Comparison of ENCODE assay signal across 8 cellular contexts in genomic region chr15:69713726-69714559, GRCh38.
DNase-seq lines count a peak whose midpoint lies in the region; ATAC-seq and TF ChIP-seq lines count a peak whose summit lies in the region.

No MANE protein-coding gene starts in this region.

- no peak overlapping the region for H3K18ac ChIP-seq in neuronal stem cell (ENCODE audit: low read length)

- H3K14ac ChIP-seq in neuronal stem cell (ENCODE audit: low read length): no peak overlapping the region

- peak; percentile 55 for DNase-seq in activated CD4-positive, alpha-beta T cell treated with anti-CD3 and anti-CD28 coated beads, Interleukin-2, amount 50 U/mL, for 1 hour
- DNase-seq in natural killer cell (peak; percentile 65), DMS114 treated with DMSO at 0.1 percent for 48 hours (lab: John Stamatoyannopoulos, UW; ENCODE audit: unreplicated experiment) (no peak), neuronal stem cell (ENCODE audit: low spot score) (no peak), H7 (no peak), posterior vena cava (ENCODE audit: low spot score) (no peak)

- no peak overlapping the region for H3K4ac ChIP-seq in neuronal stem cell (ENCODE audit: low read length)

- peak overlapping the region; percentile 87 to 90 for H3K27ac Mint-ChIP-seq in natural killer cell

- intact Hi-C loops in natural killer cell (cut with micrococcal nuclease): loop anchor here (1.0 to 10.0 kb wide), 7 partner anchors 41 to 778 kb away; no protein-coding TSS in a partner anchor
- intact Hi-C loops in posterior vena cava (cut with DNase I): no loop called here

- no peaks in the 10 kb centered on the region for H3K4me1 ChIP-seq in neuronal stem cell (ENCODE audit: control insufficient read depth in 2 of 2, insufficient read depth in 1 of 2, low read depth in 1 of 2, low read length in 2 of 2)

- no peak overlapping the region for H3K27ac ChIP-seq in neuronal stem cell (replicated peaks; ENCODE audit: low read length)

- no peaks in the 10 kb centered on the region for H3K27me3 ChIP-seq in neuronal stem cell (ENCODE audit: control insufficient read depth in 3 of 3, insufficient read depth in 3 of 3, low read depth in 1 of 3, low read length in 3 of 3)
- no peaks in the 10 kb centered on the region for H3K27me3 ChIP-seq in H7 (ENCODE audit: control insufficient read depth, insufficient read depth, low read length)

- no CpG with 5 or more reads among the region's 9 CpGs for WGBS in neuronal stem cell (ENCODE audit: extremely low coverage in 2 of 2, insufficient read length in 2 of 2, insufficient replicate concordance in 1 of 2), 2 donors

- H3K9ac ChIP-seq in neuronal stem cell (ENCODE audit: low read depth, low read length, poor library complexity): no peak overlapping the region

- H2BK120ac ChIP-seq in neuronal stem cell (ENCODE audit: low read depth, low read length): no peak overlapping the region

- no peaks in the 10 kb centered on the region for H3K79me1 ChIP-seq in neuronal stem cell (ENCODE audit: low read depth, low read length)

- H3K4me3 Mint-ChIP-seq in natural killer cell: peak overlapping the region; percentile 81

- no peak overlapping the region for H2BK12ac ChIP-seq in neuronal stem cell (ENCODE audit: low read length)

- H3K4me3 ChIP-seq in neuronal stem cell (ENCODE audit: low read length in 2 of 2) (no peak overlapping the region), H7 (ENCODE audit: insufficient read depth, low read depth, low read length) (no peak overlapping the region)

- no peak overlapping the region for H2BK5ac ChIP-seq in neuronal stem cell (ENCODE audit: low read length)

- no peaks in the 10 kb centered on the region for H3K36me3 Mint-ChIP-seq in natural killer cell

- H3K36me3 ChIP-seq in neuronal stem cell (replicated peaks in 1 of 2; ENCODE audit: control insufficient read depth in 2 of 2, insufficient read depth in 2 of 2, low read length in 2 of 2) (no peaks in the 10 kb centered on the region), H7 (replicated peaks; ENCODE audit: control insufficient read depth, insufficient read depth, low read length) (no peaks in the 10 kb centered on the region)

- H3K23ac ChIP-seq in neuronal stem cell (ENCODE audit: low read depth, low read length, poor library complexity): no peak overlapping the region

- H2BK15ac ChIP-seq in neuronal stem cell (ENCODE audit: low read length): no peak overlapping the region

- no peaks in the 10 kb centered on the region for H3K9me3 ChIP-seq in neuronal stem cell (replicated peaks in 1 of 2; ENCODE audit: control insufficient read depth in 2 of 2, insufficient read depth in 1 of 2, low read depth in 1 of 2, low read length in 2 of 2)

- peaks cover 65 to 72% of the 10 kb centered on the region in 2 donors for H3K4me1 Mint-ChIP-seq in natural killer cell

- TF ChIP-seq CTCF in natural killer cell (IDR thresholded peaks at IDR 0.05): no peak

- H2AK5ac ChIP-seq in neuronal stem cell (ENCODE audit: low read depth, low read length): no peak overlapping the region

- H3K4me2 ChIP-seq in neuronal stem cell (ENCODE audit: insufficient read depth, low read length, poor library complexity, severe bottlenecking): no peak overlapping the region

- H4K8ac ChIP-seq in neuronal stem cell (ENCODE audit: low read depth, low read length): no peak overlapping the region

- H4K91ac ChIP-seq in neuronal stem cell (ENCODE audit: low read depth, low read length, poor library complexity): no peak overlapping the region

- H2AFZ ChIP-seq in neuronal stem cell (ENCODE audit: low read length): no peak overlapping the region

- ATAC-seq in GM18870 (IDR thresholded peaks at IDR 0.05; ENCODE audit: unreplicated experiment) (peak; percentile 92), HG03064 (IDR thresholded peaks at IDR 0.05; ENCODE audit: low read depth, unreplicated experiment) (peak; percentile 94), natural killer cell (peak; percentile 84 to 91 (median 89))

- no peaks in the 10 kb centered on the region for H3K9me3 Mint-ChIP-seq in natural killer cell

- no peaks in the 10 kb centered on the region for H3K27me3 Mint-ChIP-seq in natural killer cell (ENCODE audit: low read depth in 2 of 2)

Comparison
In these comparisons a context has a peak if more than half of its experiments do, and no peak if none do; other contexts are left out.
1. DNase-seq: peak in activated CD4-positive, alpha-beta T cell treated with anti-CD3 and anti-CD28 coated beads, Interleukin-2, amount 50 U/mL, for 1 hour (single experiment) and natural killer cell (single experiment); none in DMS114 treated with DMSO at 0.1 percent for 48 hours (single experiment), neuronal stem cell (single experiment), H7 (single experiment) and posterior vena cava (single experiment).
2. Peak in every context shown above with its lines, with median percentiles within 50 percentile points of each other: ATAC-seq.